Comparison of ENCODE assay signal across 14 cellular contexts in genomic region chr6:154166140-154166539, GRCh38.
A peak's percentile ranks its signal among the peaks of the same experiment; 100 is the strongest.
DNase-seq lines count a peak whose midpoint lies in the region; ATAC-seq and TF ChIP-seq lines count a peak whose summit lies in the region.
"Had no signal": no experiment of that assay in that cellular context is flagged by ENCODE, and none has a peak within 500 bp of the region (broad histone marks: within the 10 kb centered on the region; RNA-seq: fewer than 3 reads in every experiment).

No MANE protein-coding gene starts in this region.

- no peak overlapping the region for H3K4me3 ChIP-seq in Panc1 (ENCODE audit: low read depth in 2 of 2, low read length in 2 of 2)
- H3K4me3 ChIP-seq: coronary artery, Peyer's patch, upper lobe of left lung had no signal

- POLR2A ChIA-PET in Panc1 (lab: Charles Lee), result no interaction called here

- no peaks in the 10 kb centered on the region for H3K4me1 ChIP-seq in Panc1 (ENCODE audit: control insufficient read depth, insufficient read depth, low read length)
- H3K4me1 ChIP-seq: Peyer's patch had no signal

- H3K27me3 ChIP-seq in Panc1 (ENCODE audit: control insufficient read depth, insufficient read depth, low read length), result no peaks in the 10 kb centered on the region
- H3K27me3 ChIP-seq: Peyer's patch, upper lobe of left lung had no signal

- in situ Hi-C loops in Panc1 (cut with HindIII; ENCODE audit: low pct_unique_long_range_greater_than_20kb, low sequenced_read_pairs), result no loop called here

- no peaks in the 10 kb centered on the region for H3K36me3 ChIP-seq in Panc1 (ENCODE audit: control insufficient read depth, insufficient read depth, low read length)
- H3K36me3 ChIP-seq: Peyer's patch, upper lobe of left lung had no signal

- no TSS peak for BruUV-seq in Panc1 (replicated peaks; lab: Mats Ljungman, UMichigan)

- H3K27ac ChIP-seq in 22Rv1 (no peak overlapping the region), Panc1 (ENCODE audit: low read length) (no peak overlapping the region)
- H3K27ac ChIP-seq: coronary artery, Peyer's patch had no signal

- no peak for ATAC-seq in Panc1

- no peak for DNase-seq in GM10266 (ENCODE audit: extremely low spot score)
- no peak for DNase-seq in Panc1 (ENCODE audit: low read depth, low spot score)
- DNase-seq in iPS-NIHi11 (ENCODE audit: low spot score), result peak; percentile 21
- no peak for DNase-seq in activated CD4-positive, alpha-beta T cell treated with anti-CD3 and anti-CD28 coated beads, Interleukin-2, amount 50 U/mL, for 4 hours
- DNase-seq in HCEC 1CT, result no peak
- DNase-seq in GF-D8 (lab: John Stamatoyannopoulos, UW), result no peak
- no peak for DNase-seq in stimulated activated CD4-positive, alpha-beta T cell treated with anti-CD3 and anti-CD28 coated beads, Interleukin-4, amount 100 ng/mL, for 4 hours
- DNase-seq: activated CD4-positive, alpha-beta T cell treated with anti-CD3 and anti-CD28 coated beads for 1 hour; EL; Peyer's patch; stimulated activated CD8-positive, alpha-beta memory T cell treated with anti-CD3 and anti-CD28 coated beads, Interleukin-4, amount 100 ng/mL, for 48 hours had no signal

- TF ChIP-seq CTCF in 22Rv1 (IDR thresholded peaks at IDR 0.05), result peak; percentile 32
- peak; percentile 10 for TF ChIP-seq CTCF in GM10266 (IDR thresholded peaks at IDR 0.05; ENCODE audit: control insufficient read depth, insufficient read depth, low read depth, missing control alignments)
- peak; percentile 20 for TF ChIP-seq CTCF in Panc1 (IDR thresholded peaks at IDR 0.05)

- CTCF ChIA-PET in Panc1 (lab: Charles Lee), result no interaction called here

- H3K9me3 ChIP-seq in Panc1 (ENCODE audit: control insufficient read depth, insufficient read depth, low read depth, low read length), result no peaks in the 10 kb centered on the region
- H3K9me3 ChIP-seq: Peyer's patch, upper lobe of left lung had no signal

- intact Hi-C loops in Panc1 (cut with micrococcal nuclease; ENCODE audit: unreplicated experiment), result no loop called here
